ENCODE assay signal across 8 cellular contexts in the genomic region with DNA sequence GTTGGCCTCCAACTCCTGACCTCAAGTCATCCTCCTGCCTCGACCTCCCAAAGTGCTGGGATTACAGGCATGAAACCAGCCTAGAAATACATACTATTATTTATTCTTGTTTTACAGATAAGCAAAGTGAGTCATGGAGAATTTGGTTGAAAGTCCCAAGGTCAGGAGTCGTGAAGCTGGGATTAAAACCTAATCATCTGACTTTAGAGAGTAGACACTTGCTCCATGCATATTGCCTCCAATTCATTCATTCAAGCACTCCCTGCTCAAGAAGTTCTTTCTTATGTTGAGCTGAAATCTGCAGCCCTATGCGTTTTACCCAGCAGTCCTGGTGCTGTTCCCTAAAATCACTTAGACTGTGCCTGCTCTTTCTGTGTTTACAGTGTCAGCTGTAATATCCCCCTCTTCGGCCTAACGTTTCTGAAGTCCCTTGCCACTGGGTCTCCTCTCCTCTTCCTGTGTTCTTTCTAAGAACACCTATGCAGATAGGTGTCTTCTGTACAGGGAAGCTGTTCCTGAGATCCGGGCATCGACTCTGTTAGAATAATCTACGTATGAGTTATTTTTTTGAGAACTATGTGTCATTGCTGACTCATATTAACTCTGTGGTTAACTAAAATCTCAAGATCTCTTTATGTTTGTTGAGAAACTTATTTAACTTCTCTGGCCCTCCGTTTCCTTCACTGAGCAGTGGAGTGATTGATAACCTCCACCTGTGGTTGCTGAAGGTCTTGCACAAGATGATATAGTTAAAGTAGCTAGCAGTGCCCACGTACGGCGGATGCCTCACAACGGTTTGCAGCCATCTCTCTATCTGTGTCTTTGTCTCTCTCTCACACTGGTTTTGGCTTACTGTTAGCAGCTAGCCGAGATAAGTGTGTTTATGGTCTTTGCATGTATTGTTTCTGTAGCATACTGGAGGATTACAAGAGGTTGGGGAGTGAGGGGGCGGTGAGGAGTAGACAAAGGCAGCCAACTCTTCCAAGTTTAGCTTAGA. TPM values are rescaled to one million over a fixed set of nuclear protein-coding genes. Genes with fewer than 3 reads are reported as not detected.
DNase-seq lines count a peak whose midpoint lies in the region; ATAC-seq lines count a peak whose summit lies in the region.

No MANE protein-coding gene starts in this region.

- no peaks in the 10 kb centered on the region for H3K9me3 ChIP-seq in effector memory CD4-positive, alpha-beta T cell (ENCODE audit: control insufficient read depth, low read length)

- peak overlapping the region in 2 of 3 donors; percentile 9 to 79 for H3K27ac Mint-ChIP-seq in IgD-negative memory B cell

- no peaks in the 10 kb centered on the region for H3K36me3 Mint-ChIP-seq in IgD-negative memory B cell

- peak overlapping the region; percentile 61 for H3K27ac ChIP-seq in effector memory CD4-positive, alpha-beta T cell (ENCODE audit: insufficient read depth, low read length, poor library complexity, severe bottlenecking)

- no peaks in the 10 kb centered on the region for H3K9me3 Mint-ChIP-seq in IgD-negative memory B cell

- DNase-seq in AG08395 (ENCODE audit: low spot score): peak; percentile 71
- peak; percentile 47 for DNase-seq in activated CD4-positive, alpha-beta T cell treated with anti-CD3 and anti-CD28 coated beads, Interleukin-2, amount 50 U/mL, for 1 hour
- peak; percentile 20 to 54 (median 51) for DNase-seq in effector memory CD4-positive, alpha-beta T cell
- peak; percentile 45 for DNase-seq in stimulated activated CD4-positive, alpha-beta T cell treated with anti-CD3 and anti-CD28 coated beads, Interleukin-12 subunit alpha, Interleukin-12 subunit beta, amount 100 ng/mL, for 4 hours
- no peak for DNase-seq in GOT3 (lab: John Stamatoyannopoulos, UW)
- no peak for DNase-seq in HuH-7.5 (ENCODE audit: low spot score)

- peak overlapping the region; percentile 33 for H3K4me3 ChIP-seq in effector memory CD4-positive, alpha-beta T cell (ENCODE audit: insufficient read depth, low read depth, low read length, poor library complexity, severe bottlenecking)

- peak; percentile 24 for ATAC-seq in GM19455 (IDR thresholded peaks at IDR 0.05; ENCODE audit: unreplicated experiment)

- H3K4me1 Mint-ChIP-seq in IgD-negative memory B cell: peaks cover 53 to 72% (median 63%) of the 10 kb centered on the region in 3 donors

- peak overlapping the region; percentile 31 to 81 (median 62) for H3K4me3 Mint-ChIP-seq in IgD-negative memory B cell

- H3K36me3 ChIP-seq in effector memory CD4-positive, alpha-beta T cell (ENCODE audit: control insufficient read depth, insufficient read depth, low read length): peaks cover 10% of the 10 kb centered on the region

- peaks cover 61% of the 10 kb centered on the region for H3K4me1 ChIP-seq in effector memory CD4-positive, alpha-beta T cell (ENCODE audit: control insufficient read depth, insufficient read depth, low read length, poor library complexity, severe bottlenecking)

- no peaks in the 10 kb centered on the region for H3K27me3 ChIP-seq in effector memory CD4-positive, alpha-beta T cell (replicated peaks; ENCODE audit: control insufficient read depth, insufficient read depth, low read length, poor library complexity, severe bottlenecking)

- peaks cover 3% of the 10 kb centered on the region for H3K27me3 Mint-ChIP-seq in IgD-negative memory B cell

RNA-seq across cellular contexts. Expression of gene ALOX5AP, which starts 4.6 kb away (rescaled TPM):
- 208 TPM for polyA plus RNA-seq in IgD-negative memory B cell

Comparison
In these comparisons a context has a peak if more than half of its experiments do, and no peak if none do; other contexts are left out.
1. DNase-seq: peak in AG08395 (single experiment), activated CD4-positive, alpha-beta T cell treated with anti-CD3 and anti-CD28 coated beads, Interleukin-2, amount 50 U/mL, for 1 hour (single experiment), effector memory CD4-positive, alpha-beta T cell (3 of 3) and stimulated activated CD4-positive, alpha-beta T cell treated with anti-CD3 and anti-CD28 coated beads, Interleukin-12 subunit alpha, Interleukin-12 subunit beta, amount 100 ng/mL, for 4 hours (single experiment); none in GOT3 (single experiment) and HuH-7.5 (single experiment).